Comparison of ENCODE assay signal across 1 cellular context in the genomic region with DNA sequence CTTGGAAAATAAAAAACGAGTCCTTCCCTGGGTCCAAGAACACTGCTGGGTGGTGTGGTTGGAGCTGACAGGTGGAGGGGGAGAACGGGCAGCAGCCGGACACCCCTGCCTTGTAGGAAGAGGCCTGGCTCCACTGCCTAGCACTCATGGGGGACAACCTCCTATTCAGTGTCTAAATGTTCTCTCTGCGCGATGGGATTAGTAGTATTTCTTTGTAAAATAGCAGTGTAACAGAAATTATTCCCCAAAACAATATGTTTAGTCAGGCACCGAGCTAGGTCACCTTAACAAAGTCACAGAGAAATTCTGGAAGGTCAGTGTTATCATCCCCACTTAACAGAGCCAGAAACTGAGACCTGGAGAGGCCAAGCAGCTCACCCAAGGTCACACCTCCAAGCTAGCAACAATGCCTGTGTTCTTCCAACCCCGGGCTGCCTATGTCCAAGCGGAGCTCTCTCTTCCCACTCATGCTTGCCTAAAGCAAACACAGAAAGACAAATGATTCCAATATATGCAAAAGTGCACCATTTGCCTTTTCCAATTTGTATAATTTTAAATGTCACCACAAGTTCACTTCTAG.
TF ChIP-seq lines count a peak whose summit lies in the region.

No MANE protein-coding gene starts in this region.

TF ChIP-seq in HepG2, 621 proteins besides CTCF, POLR2A, EP300 and RAD21 (continued from another document and continues in another):
- TF ChIP-seq, protein P1, sequence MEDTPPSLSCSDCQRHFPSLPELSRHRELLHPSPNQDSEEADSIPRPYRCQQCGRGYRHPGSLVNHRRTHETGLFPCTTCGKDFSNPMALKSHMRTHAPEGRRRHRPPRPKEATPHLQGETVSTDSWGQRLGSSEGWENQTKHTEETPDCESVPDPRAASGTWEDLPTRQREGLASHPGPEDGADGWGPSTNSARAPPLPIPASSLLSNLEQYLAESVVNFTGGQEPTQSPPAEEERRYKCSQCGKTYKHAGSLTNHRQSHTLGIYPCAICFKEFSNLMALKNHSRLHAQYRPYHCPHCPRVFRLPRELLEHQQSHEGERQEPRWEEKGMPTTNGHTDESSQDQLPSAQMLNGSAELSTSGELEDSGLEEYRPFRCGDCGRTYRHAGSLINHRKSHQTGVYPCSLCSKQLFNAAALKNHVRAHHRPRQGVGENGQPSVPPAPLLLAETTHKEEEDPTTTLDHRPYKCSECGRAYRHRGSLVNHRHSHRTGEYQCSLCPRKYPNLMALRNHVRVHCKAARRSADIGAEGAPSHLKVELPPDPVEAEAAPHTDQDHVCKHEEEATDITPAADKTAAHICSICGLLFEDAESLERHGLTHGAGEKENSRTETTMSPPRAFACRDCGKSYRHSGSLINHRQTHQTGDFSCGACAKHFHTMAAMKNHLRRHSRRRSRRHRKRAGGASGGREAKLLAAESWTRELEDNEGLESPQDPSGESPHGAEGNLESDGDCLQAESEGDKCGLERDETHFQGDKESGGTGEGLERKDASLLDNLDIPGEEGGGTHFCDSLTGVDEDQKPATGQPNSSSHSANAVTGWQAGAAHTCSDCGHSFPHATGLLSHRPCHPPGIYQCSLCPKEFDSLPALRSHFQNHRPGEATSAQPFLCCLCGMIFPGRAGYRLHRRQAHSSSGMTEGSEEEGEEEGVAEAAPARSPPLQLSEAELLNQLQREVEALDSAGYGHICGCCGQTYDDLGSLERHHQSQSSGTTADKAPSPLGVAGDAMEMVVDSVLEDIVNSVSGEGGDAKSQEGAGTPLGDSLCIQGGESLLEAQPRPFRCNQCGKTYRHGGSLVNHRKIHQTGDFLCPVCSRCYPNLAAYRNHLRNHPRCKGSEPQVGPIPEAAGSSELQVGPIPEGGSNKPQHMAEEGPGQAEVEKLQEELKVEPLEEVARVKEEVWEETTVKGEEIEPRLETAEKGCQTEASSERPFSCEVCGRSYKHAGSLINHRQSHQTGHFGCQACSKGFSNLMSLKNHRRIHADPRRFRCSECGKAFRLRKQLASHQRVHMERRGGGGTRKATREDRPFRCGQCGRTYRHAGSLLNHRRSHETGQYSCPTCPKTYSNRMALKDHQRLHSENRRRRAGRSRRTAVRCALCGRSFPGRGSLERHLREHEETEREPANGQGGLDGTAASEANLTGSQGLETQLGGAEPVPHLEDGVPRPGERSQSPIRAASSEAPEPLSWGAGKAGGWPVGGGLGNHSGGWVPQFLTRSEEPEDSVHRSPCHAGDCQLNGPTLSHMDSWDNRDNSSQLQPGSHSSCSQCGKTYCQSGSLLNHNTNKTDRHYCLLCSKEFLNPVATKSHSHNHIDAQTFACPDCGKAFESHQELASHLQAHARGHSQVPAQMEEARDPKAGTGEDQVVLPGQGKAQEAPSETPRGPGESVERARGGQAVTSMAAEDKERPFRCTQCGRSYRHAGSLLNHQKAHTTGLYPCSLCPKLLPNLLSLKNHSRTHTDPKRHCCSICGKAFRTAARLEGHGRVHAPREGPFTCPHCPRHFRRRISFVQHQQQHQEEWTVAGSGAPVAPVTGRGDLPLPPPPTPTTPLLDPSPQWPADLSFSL (CRISPR knock-in tag; IDR thresholded peaks at IDR 0.05), result no peak
- TF ChIP-seq ZNF660 (CRISPR knock-in tag; IDR thresholded peaks at IDR 0.05; ENCODE audit: borderline replicate concordance, low read depth), result no peak
- TF ChIP-seq HDAC6 (IDR thresholded peaks at IDR 0.05; ENCODE audit: low read depth, low read length), result no peak
- TF ChIP-seq SP140L (CRISPR knock-in tag; IDR thresholded peaks at IDR 0.05; ENCODE audit: borderline replicate concordance), result no peak
- TF ChIP-seq ZNF225 (CRISPR knock-in tag; IDR thresholded peaks at IDR 0.05), result no peak
- TF ChIP-seq KDM1A (CRISPR knock-in tag; IDR thresholded peaks at IDR 0.05), result peak; percentile 100
- TF ChIP-seq, protein P2, sequence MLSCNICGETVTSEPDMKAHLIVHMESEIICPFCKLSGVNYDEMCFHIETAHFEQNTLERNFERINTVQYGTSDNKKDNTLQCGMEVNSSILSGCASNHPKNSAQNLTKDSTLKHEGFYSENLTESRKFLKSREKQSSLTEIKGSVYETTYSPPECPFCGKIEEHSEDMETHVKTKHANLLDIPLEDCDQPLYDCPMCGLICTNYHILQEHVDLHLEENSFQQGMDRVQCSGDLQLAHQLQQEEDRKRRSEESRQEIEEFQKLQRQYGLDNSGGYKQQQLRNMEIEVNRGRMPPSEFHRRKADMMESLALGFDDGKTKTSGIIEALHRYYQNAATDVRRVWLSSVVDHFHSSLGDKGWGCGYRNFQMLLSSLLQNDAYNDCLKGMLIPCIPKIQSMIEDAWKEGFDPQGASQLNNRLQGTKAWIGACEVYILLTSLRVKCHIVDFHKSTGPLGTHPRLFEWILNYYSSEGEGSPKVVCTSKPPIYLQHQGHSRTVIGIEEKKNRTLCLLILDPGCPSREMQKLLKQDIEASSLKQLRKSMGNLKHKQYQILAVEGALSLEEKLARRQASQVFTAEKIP (CRISPR knock-in tag; IDR thresholded peaks at IDR 0.05; ENCODE audit: borderline replicate concordance), result 0 out of 2 replicates have a peak, but pooled peaks have one; percentile 49
- TF ChIP-seq ZNF230 (CRISPR knock-in tag; IDR thresholded peaks at IDR 0.05), result no peak
- TF ChIP-seq ZNF652 (CRISPR knock-in tag; IDR thresholded peaks at IDR 0.05; ENCODE audit: borderline replicate concordance, low read depth), result no peak
- no peak for TF ChIP-seq ZNF713 (CRISPR knock-in tag; IDR thresholded peaks at IDR 0.05)
- TF ChIP-seq TOE1 (CRISPR knock-in tag; IDR thresholded peaks at IDR 0.05), result no peak
- TF ChIP-seq, protein P3, sequence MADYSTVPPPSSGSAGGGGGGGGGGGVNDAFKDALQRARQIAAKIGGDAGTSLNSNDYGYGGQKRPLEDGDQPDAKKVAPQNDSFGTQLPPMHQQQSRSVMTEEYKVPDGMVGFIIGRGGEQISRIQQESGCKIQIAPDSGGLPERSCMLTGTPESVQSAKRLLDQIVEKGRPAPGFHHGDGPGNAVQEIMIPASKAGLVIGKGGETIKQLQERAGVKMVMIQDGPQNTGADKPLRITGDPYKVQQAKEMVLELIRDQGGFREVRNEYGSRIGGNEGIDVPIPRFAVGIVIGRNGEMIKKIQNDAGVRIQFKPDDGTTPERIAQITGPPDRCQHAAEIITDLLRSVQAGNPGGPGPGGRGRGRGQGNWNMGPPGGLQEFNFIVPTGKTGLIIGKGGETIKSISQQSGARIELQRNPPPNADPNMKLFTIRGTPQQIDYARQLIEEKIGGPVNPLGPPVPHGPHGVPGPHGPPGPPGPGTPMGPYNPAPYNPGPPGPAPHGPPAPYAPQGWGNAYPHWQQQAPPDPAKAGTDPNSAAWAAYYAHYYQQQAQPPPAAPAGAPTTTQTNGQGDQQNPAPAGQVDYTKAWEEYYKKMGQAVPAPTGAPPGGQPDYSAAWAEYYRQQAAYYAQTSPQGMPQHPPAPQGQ (CRISPR knock-in tag; IDR thresholded peaks at IDR 0.05; ENCODE audit: borderline replicate concordance), result no peak
- no peak for TF ChIP-seq ATF7 (IDR thresholded peaks at IDR 0.05)
- TF ChIP-seq ATF7 (CRISPR knock-in tag; IDR thresholded peaks at IDR 0.05), result no peak
- no peak for TF ChIP-seq WIZ (CRISPR knock-in tag; IDR thresholded peaks at IDR 0.05)
- no peak for TF ChIP-seq NFE2 (CRISPR knock-in tag; IDR thresholded peaks at IDR 0.05)
- TF ChIP-seq ZNF629 (CRISPR knock-in tag; conservative IDR thresholded peaks at IDR 0.05), result peak; percentile 99
- peak; percentile 79; the same call in 1 of the 2 replicates for TF ChIP-seq ZMYM2 (CRISPR knock-in tag; IDR thresholded peaks at IDR 0.05)
- no peak for TF ChIP-seq NFKBIZ (CRISPR knock-in tag; IDR thresholded peaks at IDR 0.05)
- TF ChIP-seq ZNF777 (CRISPR knock-in tag; IDR thresholded peaks at IDR 0.05), result no peak
- TF ChIP-seq ZNF354B (CRISPR knock-in tag; IDR thresholded peaks at IDR 0.05), result no peak
- TF ChIP-seq, protein P4, sequence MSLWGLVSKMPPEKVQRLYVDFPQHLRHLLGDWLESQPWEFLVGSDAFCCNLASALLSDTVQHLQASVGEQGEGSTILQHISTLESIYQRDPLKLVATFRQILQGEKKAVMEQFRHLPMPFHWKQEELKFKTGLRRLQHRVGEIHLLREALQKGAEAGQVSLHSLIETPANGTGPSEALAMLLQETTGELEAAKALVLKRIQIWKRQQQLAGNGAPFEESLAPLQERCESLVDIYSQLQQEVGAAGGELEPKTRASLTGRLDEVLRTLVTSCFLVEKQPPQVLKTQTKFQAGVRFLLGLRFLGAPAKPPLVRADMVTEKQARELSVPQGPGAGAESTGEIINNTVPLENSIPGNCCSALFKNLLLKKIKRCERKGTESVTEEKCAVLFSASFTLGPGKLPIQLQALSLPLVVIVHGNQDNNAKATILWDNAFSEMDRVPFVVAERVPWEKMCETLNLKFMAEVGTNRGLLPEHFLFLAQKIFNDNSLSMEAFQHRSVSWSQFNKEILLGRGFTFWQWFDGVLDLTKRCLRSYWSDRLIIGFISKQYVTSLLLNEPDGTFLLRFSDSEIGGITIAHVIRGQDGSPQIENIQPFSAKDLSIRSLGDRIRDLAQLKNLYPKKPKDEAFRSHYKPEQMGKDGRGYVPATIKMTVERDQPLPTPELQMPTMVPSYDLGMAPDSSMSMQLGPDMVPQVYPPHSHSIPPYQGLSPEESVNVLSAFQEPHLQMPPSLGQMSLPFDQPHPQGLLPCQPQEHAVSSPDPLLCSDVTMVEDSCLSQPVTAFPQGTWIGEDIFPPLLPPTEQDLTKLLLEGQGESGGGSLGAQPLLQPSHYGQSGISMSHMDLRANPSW (CRISPR knock-in tag; IDR thresholded peaks at IDR 0.05; ENCODE audit: borderline replicate concordance), result no peak
- TF ChIP-seq MEF2D (CRISPR knock-in tag; IDR thresholded peaks at IDR 0.05), result no peak
- TF ChIP-seq ZNF558 (CRISPR knock-in tag; IDR thresholded peaks at IDR 0.05; ENCODE audit: borderline replicate concordance), result 0 out of 2 replicates have a peak, but pooled peaks have one; percentile 40
- TF ChIP-seq ZNF788 (CRISPR knock-in tag; IDR thresholded peaks at IDR 0.05; ENCODE audit: borderline replicate concordance), result no peak
- TF ChIP-seq ZNF496 (CRISPR knock-in tag; IDR thresholded peaks at IDR 0.05; ENCODE audit: insufficient replicate concordance), result no peak
- TF ChIP-seq ZNF383 (CRISPR knock-in tag; IDR thresholded peaks at IDR 0.05; ENCODE audit: borderline replicate concordance), result no peak
- TF ChIP-seq, protein P5, sequence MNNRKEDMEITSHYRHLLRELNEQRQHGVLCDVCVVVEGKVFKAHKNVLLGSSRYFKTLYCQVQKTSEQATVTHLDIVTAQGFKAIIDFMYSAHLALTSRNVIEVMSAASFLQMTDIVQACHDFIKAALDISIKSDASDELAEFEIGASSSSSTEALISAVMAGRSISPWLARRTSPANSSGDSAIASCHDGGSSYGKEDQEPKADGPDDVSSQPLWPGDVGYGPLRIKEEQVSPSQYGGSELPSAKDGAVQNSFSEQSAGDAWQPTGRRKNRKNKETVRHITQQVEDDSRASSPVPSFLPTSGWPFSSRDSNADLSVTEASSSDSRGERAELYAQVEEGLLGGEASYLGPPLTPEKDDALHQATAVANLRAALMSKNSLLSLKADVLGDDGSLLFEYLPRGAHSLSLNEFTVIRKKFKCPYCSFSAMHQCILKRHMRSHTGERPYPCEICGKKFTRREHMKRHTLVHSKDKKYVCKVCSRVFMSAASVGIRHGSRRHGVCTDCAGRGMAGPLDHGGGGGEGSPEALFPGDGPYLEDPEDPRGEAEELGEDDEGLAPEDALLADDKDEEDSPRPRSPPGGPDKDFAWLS (CRISPR knock-in tag; IDR thresholded peaks at IDR 0.05; ENCODE audit: borderline replicate concordance), result no peak
- TF ChIP-seq ZBTB38 (CRISPR knock-in tag; IDR thresholded peaks at IDR 0.05), result no peak
- TF ChIP-seq KDM2A (CRISPR knock-in tag; IDR thresholded peaks at IDR 0.05; ENCODE audit: borderline replicate concordance, low read depth), result no peak
- TF ChIP-seq, protein P6, sequence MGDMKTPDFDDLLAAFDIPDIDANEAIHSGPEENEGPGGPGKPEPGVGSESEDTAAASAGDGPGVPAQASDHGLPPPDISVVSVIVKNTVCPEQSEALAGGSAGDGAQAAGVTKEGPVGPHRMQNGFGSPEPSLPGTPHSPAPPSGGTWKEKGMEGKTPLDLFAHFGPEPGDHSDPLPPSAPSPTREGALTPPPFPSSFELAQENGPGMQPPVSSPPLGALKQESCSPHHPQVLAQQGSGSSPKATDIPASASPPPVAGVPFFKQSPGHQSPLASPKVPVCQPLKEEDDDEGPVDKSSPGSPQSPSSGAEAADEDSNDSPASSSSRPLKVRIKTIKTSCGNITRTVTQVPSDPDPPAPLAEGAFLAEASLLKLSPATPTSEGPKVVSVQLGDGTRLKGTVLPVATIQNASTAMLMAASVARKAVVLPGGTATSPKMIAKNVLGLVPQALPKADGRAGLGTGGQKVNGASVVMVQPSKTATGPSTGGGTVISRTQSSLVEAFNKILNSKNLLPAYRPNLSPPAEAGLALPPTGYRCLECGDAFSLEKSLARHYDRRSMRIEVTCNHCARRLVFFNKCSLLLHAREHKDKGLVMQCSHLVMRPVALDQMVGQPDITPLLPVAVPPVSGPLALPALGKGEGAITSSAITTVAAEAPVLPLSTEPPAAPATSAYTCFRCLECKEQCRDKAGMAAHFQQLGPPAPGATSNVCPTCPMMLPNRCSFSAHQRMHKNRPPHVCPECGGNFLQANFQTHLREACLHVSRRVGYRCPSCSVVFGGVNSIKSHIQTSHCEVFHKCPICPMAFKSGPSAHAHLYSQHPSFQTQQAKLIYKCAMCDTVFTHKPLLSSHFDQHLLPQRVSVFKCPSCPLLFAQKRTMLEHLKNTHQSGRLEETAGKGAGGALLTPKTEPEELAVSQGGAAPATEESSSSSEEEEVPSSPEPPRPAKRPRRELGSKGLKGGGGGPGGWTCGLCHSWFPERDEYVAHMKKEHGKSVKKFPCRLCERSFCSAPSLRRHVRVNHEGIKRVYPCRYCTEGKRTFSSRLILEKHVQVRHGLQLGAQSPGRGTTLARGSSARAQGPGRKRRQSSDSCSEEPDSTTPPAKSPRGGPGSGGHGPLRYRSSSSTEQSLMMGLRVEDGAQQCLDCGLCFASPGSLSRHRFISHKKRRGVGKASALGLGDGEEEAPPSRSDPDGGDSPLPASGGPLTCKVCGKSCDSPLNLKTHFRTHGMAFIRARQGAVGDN (CRISPR knock-in tag; IDR thresholded peaks at IDR 0.05), result no peak
- TF ChIP-seq SP5 (CRISPR knock-in tag; IDR thresholded peaks at IDR 0.05; ENCODE audit: borderline replicate concordance, low read depth), result no peak
- TF ChIP-seq POGZ (CRISPR knock-in tag; IDR thresholded peaks at IDR 0.05), result no peak
- no peak for TF ChIP-seq ZNF382 (CRISPR knock-in tag; IDR thresholded peaks at IDR 0.05; ENCODE audit: borderline replicate concordance)
- TF ChIP-seq, protein P7, sequence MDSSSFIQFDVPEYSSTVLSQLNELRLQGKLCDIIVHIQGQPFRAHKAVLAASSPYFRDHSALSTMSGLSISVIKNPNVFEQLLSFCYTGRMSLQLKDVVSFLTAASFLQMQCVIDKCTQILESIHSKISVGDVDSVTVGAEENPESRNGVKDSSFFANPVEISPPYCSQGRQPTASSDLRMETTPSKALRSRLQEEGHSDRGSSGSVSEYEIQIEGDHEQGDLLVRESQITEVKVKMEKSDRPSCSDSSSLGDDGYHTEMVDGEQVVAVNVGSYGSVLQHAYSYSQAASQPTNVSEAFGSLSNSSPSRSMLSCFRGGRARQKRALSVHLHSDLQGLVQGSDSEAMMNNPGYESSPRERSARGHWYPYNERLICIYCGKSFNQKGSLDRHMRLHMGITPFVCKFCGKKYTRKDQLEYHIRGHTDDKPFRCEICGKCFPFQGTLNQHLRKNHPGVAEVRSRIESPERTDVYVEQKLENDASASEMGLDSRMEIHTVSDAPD (CRISPR knock-in tag; IDR thresholded peaks at IDR 0.05), result no peak
- TF ChIP-seq ZNF34 (CRISPR knock-in tag; IDR thresholded peaks at IDR 0.05; ENCODE audit: borderline replicate concordance), result no peak
- no peak for TF ChIP-seq SAP130 (CRISPR knock-in tag; IDR thresholded peaks at IDR 0.05; ENCODE audit: low read depth)
- TF ChIP-seq PHF21A (CRISPR knock-in tag; IDR thresholded peaks at IDR 0.05), result peak; percentile 64
- TF ChIP-seq MIER2 (CRISPR knock-in tag; IDR thresholded peaks at IDR 0.05), result no peak
- no peak for TF ChIP-seq GABPA (IDR thresholded peaks at IDR 0.05; ENCODE audit: low read depth, low read length)
- no peak for TF ChIP-seq GABPA (CRISPR knock-in tag; IDR thresholded peaks at IDR 0.05; ENCODE audit: low read depth)
- TF ChIP-seq ZNF670 (CRISPR knock-in tag; IDR thresholded peaks at IDR 0.05; ENCODE audit: borderline replicate concordance), result no peak
- no peak for TF ChIP-seq CHCHD3 (CRISPR knock-in tag; IDR thresholded peaks at IDR 0.05)
